1 cellular context compared by ENCODE assay signal in the genomic region with DNA sequence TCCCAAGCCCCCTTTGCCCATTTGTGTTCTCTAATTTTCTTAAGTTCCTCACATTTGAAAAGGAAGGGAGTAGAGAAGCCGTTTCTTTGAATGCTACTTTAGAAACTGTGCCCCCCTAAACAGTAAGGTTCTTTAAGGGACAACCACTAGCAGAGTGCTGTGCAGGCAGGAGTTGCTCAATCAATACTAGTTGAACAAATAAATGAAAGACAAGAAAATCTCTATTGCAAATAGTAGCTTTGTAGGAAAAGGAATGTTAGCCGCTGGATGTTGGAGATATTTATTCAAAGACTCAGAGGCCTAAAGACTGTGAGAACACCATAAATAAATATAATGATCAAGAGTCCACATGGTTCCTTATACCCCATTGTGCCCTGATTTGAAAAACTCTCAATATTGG.
TF ChIP-seq lines count a peak whose summit lies in the region.

No MANE protein-coding gene starts in this region.

TF ChIP-seq in HepG2, 621 proteins besides CTCF, POLR2A, EP300 and RAD21 (continued from another document):
- TF ChIP-seq THAP9 (CRISPR knock-in tag; IDR thresholded peaks at IDR 0.05; ENCODE audit: borderline replicate concordance) (no peak), ZNF232 (CRISPR knock-in tag; IDR thresholded peaks at IDR 0.05; ENCODE audit: borderline replicate concordance) (no peak), GMEB1 (CRISPR knock-in tag; IDR thresholded peaks at IDR 0.05; ENCODE audit: borderline replicate concordance) (no peak), KLF16 (CRISPR knock-in tag; IDR thresholded peaks at IDR 0.05) (no peak), ZNF264 (CRISPR knock-in tag; IDR thresholded peaks at IDR 0.05) (no peak), MIER3 (CRISPR knock-in tag; IDR thresholded peaks at IDR 0.05; ENCODE audit: borderline replicate concordance) (no peak), U2AF1 (optimal IDR thresholded peaks at IDR 0.05; ENCODE audit: low read depth, low read length) (no peak), ZNF557 (CRISPR knock-in tag; IDR thresholded peaks at IDR 0.05) (no peak), CBX1 (IDR thresholded peaks at IDR 0.05; ENCODE audit: low read depth) (no peak), TFE3 (CRISPR knock-in tag; IDR thresholded peaks at IDR 0.05) (no peak), ARNT2 (CRISPR knock-in tag; IDR thresholded peaks at IDR 0.05; ENCODE audit: low read depth) (no peak), JARID2 (CRISPR knock-in tag; IDR thresholded peaks at IDR 0.05; ENCODE audit: insufficient replicate concordance) (no peak), ZNF746 (CRISPR knock-in tag; IDR thresholded peaks at IDR 0.05) (no peak)
